1 cellular context compared by ENCODE assay signal in the genomic region with DNA sequence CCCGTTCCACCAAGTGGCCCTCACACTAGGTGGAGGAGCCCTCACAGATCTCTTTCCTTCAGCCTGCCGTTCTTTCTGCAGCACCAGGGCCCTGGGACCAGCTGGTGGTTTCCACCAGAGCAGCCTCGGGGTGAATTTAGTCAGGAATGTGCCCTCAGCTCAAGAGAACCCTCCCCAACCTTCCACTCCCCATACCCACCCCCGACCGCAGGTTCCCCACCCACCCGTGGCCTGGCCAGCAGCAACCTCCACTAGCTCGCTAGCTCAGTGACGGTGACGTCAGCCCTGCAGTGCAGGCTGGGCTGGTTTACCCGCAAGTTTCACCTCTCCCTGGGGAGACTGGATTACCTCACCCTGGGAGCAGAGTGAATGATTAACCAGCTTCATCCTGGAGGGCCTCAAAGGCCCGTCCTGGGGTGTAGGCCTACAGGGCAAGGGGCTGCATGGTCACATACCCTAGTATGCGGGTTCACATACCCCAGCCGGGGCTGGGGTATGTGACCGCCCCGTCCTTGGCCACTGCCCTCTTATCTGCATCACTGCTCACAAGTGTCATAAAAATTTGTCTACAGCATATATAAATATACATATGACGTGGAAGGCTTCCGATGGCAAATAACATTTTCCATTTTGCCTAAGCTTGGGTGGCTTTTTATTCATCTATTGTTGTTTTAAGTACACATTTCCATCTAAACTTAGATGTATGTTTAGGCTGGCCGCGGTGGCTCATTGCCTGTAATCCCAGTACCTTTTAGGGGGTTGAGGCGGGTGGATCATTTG.
TF ChIP-seq lines count a peak whose summit lies in the region.

No MANE protein-coding gene starts in this region.

TF ChIP-seq in HEK293, 187 proteins besides CTCF, POLR2A, EP300 and RAD21 (continued from another document and continues in another):
- TF ChIP-seq, protein P1, sequence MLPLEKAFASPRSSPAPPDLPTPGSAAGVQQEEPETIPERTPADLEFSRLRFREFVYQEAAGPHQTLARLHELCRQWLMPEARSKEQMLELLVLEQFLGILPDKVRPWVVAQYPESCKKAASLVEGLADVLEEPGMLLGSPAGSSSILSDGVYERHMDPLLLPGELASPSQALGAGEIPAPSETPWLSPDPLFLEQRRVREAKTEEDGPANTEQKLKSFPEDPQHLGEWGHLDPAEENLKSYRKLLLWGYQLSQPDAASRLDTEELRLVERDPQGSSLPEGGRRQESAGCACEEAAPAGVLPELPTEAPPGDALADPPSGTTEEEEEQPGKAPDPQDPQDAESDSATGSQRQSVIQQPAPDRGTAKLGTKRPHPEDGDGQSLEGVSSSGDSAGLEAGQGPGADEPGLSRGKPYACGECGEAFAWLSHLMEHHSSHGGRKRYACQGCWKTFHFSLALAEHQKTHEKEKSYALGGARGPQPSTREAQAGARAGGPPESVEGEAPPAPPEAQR (tag by site-specific recombination; IDR thresholded peaks at IDR 0.05): no peak
- TF ChIP-seq, protein P2, sequence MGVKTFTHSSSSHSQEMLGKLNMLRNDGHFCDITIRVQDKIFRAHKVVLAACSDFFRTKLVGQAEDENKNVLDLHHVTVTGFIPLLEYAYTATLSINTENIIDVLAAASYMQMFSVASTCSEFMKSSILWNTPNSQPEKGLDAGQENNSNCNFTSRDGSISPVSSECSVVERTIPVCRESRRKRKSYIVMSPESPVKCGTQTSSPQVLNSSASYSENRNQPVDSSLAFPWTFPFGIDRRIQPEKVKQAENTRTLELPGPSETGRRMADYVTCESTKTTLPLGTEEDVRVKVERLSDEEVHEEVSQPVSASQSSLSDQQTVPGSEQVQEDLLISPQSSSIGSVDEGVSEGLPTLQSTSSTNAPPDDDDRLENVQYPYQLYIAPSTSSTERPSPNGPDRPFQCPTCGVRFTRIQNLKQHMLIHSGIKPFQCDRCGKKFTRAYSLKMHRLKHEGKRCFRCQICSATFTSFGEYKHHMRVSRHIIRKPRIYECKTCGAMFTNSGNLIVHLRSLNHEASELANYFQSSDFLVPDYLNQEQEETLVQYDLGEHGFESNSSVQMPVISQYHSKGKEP (tag by site-specific recombination; IDR thresholded peaks at IDR 0.05): peak; percentile 84
- no peak for TF ChIP-seq MYNN (tag by site-specific recombination; IDR thresholded peaks at IDR 0.05; ENCODE audit: borderline replicate concordance)
- peak; percentile 80 for TF ChIP-seq ZBTB17 (tag by site-specific recombination; IDR thresholded peaks at IDR 0.05)
- TF ChIP-seq, protein P3, sequence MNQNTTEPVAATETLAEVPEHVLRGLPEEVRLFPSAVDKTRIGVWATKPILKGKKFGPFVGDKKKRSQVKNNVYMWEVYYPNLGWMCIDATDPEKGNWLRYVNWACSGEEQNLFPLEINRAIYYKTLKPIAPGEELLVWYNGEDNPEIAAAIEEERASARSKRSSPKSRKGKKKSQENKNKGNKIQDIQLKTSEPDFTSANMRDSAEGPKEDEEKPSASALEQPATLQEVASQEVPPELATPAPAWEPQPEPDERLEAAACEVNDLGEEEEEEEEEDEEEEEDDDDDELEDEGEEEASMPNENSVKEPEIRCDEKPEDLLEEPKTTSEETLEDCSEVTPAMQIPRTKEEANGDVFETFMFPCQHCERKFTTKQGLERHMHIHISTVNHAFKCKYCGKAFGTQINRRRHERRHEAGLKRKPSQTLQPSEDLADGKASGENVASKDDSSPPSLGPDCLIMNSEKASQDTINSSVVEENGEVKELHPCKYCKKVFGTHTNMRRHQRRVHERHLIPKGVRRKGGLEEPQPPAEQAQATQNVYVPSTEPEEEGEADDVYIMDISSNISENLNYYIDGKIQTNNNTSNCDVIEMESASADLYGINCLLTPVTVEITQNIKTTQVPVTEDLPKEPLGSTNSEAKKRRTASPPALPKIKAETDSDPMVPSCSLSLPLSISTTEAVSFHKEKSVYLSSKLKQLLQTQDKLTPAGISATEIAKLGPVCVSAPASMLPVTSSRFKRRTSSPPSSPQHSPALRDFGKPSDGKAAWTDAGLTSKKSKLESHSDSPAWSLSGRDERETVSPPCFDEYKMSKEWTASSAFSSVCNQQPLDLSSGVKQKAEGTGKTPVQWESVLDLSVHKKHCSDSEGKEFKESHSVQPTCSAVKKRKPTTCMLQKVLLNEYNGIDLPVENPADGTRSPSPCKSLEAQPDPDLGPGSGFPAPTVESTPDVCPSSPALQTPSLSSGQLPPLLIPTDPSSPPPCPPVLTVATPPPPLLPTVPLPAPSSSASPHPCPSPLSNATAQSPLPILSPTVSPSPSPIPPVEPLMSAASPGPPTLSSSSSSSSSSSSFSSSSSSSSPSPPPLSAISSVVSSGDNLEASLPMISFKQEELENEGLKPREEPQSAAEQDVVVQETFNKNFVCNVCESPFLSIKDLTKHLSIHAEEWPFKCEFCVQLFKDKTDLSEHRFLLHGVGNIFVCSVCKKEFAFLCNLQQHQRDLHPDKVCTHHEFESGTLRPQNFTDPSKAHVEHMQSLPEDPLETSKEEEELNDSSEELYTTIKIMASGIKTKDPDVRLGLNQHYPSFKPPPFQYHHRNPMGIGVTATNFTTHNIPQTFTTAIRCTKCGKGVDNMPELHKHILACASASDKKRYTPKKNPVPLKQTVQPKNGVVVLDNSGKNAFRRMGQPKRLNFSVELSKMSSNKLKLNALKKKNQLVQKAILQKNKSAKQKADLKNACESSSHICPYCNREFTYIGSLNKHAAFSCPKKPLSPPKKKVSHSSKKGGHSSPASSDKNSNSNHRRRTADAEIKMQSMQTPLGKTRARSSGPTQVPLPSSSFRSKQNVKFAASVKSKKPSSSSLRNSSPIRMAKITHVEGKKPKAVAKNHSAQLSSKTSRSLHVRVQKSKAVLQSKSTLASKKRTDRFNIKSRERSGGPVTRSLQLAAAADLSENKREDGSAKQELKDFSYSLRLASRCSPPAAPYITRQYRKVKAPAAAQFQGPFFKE (tag by site-specific recombination; IDR thresholded peaks at IDR 0.05; ENCODE audit: borderline replicate concordance): no peak
- TF ChIP-seq, protein P4, sequence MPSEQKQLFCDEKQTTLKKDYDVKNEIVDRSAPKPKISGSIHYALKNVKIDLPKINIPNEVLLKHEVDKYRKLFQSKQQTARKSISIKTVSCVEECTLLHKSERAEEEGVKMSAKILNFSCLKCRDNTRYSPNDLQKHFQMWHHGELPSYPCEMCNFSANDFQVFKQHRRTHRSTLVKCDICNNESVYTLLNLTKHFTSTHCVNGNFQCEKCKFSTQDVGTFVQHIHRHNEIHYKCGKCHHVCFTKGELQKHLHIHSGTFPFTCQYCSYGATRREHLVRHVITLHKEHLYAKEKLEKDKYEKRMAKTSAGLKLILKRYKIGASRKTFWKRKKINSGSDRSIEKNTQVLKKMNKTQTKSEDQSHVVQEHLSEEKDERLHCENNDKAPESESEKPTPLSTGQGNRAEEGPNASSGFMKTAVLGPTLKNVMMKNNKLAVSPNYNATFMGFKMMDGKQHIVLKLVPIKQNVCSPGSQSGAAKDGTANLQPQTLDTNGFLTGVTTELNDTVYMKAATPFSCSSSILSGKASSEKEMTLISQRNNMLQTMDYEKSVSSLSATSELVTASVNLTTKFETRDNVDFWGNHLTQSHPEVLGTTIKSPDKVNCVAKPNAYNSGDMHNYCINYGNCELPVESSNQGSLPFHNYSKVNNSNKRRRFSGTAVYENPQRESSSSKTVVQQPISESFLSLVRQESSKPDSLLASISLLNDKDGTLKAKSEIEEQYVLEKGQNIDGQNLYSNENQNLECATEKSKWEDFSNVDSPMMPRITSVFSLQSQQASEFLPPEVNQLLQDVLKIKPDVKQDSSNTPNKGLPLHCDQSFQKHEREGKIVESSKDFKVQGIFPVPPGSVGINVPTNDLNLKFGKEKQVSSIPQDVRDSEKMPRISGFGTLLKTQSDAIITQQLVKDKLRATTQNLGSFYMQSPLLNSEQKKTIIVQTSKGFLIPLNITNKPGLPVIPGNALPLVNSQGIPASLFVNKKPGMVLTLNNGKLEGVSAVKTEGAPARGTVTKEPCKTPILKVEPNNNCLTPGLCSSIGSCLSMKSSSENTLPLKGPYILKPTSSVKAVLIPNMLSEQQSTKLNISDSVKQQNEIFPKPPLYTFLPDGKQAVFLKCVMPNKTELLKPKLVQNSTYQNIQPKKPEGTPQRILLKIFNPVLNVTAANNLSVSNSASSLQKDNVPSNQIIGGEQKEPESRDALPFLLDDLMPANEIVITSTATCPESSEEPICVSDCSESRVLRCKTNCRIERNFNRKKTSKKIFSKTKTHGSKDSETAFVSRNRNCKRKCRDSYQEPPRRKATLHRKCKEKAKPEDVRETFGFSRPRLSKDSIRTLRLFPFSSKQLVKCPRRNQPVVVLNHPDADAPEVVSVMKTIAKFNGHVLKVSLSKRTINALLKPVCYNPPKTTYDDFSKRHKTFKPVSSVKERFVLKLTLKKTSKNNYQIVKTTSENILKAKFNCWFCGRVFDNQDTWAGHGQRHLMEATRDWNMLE (tag by site-specific recombination; conservative IDR thresholded peaks at IDR 0.05; ENCODE audit: low read depth): no peak
- TF ChIP-seq ZNF404 (tag by site-specific recombination; IDR thresholded peaks at IDR 0.05): no peak
- TF ChIP-seq ZFHX2 (tag by site-specific recombination; conservative IDR thresholded peaks at IDR 0.05): peak; percentile 59
- TF ChIP-seq ZNF623 (tag by site-specific recombination; IDR thresholded peaks at IDR 0.05): no peak
- TF ChIP-seq, protein P5, sequence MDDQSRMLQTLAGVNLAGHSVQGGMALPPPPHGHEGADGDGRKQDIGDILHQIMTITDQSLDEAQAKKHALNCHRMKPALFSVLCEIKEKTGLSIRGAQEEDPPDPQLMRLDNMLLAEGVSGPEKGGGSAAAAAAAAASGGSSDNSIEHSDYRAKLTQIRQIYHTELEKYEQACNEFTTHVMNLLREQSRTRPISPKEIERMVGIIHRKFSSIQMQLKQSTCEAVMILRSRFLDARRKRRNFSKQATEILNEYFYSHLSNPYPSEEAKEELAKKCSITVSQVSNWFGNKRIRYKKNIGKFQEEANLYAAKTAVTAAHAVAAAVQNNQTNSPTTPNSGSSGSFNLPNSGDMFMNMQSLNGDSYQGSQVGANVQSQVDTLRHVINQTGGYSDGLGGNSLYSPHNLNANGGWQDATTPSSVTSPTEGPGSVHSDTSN (CRISPR knock-in tag; IDR thresholded peaks at IDR 0.05): no peak
- peak; percentile 54 for TF ChIP-seq ZXDB (tag by site-specific recombination; IDR thresholded peaks at IDR 0.05)
- TF ChIP-seq ZIC2 (tag by site-specific recombination; IDR thresholded peaks at IDR 0.05): peak; percentile 93
- no peak for TF ChIP-seq ZNF670 (tag by site-specific recombination; IDR thresholded peaks at IDR 0.05; ENCODE audit: low read depth)
- peak; percentile 96 for TF ChIP-seq ZNF530 (tag by site-specific recombination; IDR thresholded peaks at IDR 0.05; ENCODE audit: low read depth)
- peak; percentile 79 for TF ChIP-seq KLF10 (tag by site-specific recombination; IDR thresholded peaks at IDR 0.05)
- TF ChIP-seq ZNF391 (tag by site-specific recombination; IDR thresholded peaks at IDR 0.05; ENCODE audit: borderline replicate concordance, low read depth): peak; percentile 67; the same call in 1 of the 2 replicates
- TF ChIP-seq KLF1 (tag by site-specific recombination; IDR thresholded peaks at IDR 0.05): peak; percentile 67; the same call in 1 of the 2 replicates
- TF ChIP-seq GLIS1 (tag by site-specific recombination; IDR thresholded peaks at IDR 0.05): peak; percentile 88
- no peak for TF ChIP-seq ZNF701 (tag by site-specific recombination; IDR thresholded peaks at IDR 0.05)
- no peak for TF ChIP-seq ZNF514 (tag by site-specific recombination; IDR thresholded peaks at IDR 0.05)
- TF ChIP-seq, protein P6, sequence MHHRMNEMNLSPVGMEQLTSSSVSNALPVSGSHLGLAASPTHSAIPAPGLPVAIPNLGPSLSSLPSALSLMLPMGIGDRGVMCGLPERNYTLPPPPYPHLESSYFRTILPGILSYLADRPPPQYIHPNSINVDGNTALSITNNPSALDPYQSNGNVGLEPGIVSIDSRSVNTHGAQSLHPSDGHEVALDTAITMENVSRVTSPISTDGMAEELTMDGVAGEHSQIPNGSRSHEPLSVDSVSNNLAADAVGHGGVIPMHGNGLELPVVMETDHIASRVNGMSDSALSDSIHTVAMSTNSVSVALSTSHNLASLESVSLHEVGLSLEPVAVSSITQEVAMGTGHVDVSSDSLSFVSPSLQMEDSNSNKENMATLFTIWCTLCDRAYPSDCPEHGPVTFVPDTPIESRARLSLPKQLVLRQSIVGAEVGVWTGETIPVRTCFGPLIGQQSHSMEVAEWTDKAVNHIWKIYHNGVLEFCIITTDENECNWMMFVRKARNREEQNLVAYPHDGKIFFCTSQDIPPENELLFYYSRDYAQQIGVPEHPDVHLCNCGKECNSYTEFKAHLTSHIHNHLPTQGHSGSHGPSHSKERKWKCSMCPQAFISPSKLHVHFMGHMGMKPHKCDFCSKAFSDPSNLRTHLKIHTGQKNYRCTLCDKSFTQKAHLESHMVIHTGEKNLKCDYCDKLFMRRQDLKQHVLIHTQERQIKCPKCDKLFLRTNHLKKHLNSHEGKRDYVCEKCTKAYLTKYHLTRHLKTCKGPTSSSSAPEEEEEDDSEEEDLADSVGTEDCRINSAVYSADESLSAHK (tag by site-specific recombination; IDR thresholded peaks at IDR 0.05): no peak
- no peak for TF ChIP-seq YY1 (tag by site-specific recombination; IDR thresholded peaks at IDR 0.05)
- TF ChIP-seq, protein P7, sequence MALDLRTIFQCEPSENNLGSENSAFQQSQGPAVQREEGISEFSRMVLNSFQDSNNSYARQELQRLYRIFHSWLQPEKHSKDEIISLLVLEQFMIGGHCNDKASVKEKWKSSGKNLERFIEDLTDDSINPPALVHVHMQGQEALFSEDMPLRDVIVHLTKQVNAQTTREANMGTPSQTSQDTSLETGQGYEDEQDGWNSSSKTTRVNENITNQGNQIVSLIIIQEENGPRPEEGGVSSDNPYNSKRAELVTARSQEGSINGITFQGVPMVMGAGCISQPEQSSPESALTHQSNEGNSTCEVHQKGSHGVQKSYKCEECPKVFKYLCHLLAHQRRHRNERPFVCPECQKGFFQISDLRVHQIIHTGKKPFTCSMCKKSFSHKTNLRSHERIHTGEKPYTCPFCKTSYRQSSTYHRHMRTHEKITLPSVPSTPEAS (tag by site-specific recombination; IDR thresholded peaks at IDR 0.05): no peak
- peak; percentile 50 for TF ChIP-seq ZBTB20 (tag by site-specific recombination; IDR thresholded peaks at IDR 0.05)
- TF ChIP-seq SETDB1 (IDR thresholded peaks at IDR 0.05; ENCODE audit: insufficient read length, low read length): no peak
- TF ChIP-seq, protein P8, sequence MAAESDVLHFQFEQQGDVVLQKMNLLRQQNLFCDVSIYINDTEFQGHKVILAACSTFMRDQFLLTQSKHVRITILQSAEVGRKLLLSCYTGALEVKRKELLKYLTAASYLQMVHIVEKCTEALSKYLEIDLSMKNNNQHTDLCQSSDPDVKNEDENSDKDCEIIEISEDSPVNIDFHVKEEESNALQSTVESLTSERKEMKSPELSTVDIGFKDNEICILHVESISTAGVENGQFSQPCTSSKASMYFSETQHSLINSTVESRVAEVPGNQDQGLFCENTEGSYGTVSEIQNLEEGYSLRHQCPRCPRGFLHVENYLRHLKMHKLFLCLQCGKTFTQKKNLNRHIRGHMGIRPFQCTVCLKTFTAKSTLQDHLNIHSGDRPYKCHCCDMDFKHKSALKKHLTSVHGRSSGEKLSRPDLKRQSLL (tag by site-specific recombination; IDR thresholded peaks at IDR 0.05): no peak
- peak; percentile 82 for TF ChIP-seq ZSCAN30 (tag by site-specific recombination; IDR thresholded peaks at IDR 0.05)
- TF ChIP-seq, protein P9, sequence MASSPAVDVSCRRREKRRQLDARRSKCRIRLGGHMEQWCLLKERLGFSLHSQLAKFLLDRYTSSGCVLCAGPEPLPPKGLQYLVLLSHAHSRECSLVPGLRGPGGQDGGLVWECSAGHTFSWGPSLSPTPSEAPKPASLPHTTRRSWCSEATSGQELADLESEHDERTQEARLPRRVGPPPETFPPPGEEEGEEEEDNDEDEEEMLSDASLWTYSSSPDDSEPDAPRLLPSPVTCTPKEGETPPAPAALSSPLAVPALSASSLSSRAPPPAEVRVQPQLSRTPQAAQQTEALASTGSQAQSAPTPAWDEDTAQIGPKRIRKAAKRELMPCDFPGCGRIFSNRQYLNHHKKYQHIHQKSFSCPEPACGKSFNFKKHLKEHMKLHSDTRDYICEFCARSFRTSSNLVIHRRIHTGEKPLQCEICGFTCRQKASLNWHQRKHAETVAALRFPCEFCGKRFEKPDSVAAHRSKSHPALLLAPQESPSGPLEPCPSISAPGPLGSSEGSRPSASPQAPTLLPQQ (tag by site-specific recombination; IDR thresholded peaks at IDR 0.05): peak; percentile 48; the same call in 1 of the 2 replicates
- TF ChIP-seq OSR2 (tag by site-specific recombination; IDR thresholded peaks at IDR 0.05): peak; percentile 85
